Comparison of ENCODE assay signal across 22 cellular contexts in genomic region chr1:17976843-17977242, GRCh38.
DNase-seq lines count a peak whose midpoint lies in the region; ATAC-seq and TF ChIP-seq lines count a peak whose summit lies in the region.
"Had no signal": no experiment of that assay in that cellular context is flagged by ENCODE, and none has a peak within 500 bp of the region (broad histone marks: within the 10 kb centered on the region; RNA-seq: fewer than 3 reads in every experiment).

No MANE protein-coding gene starts in this region.

- H3K4me3 ChIP-seq in BLaER1 (no peak overlapping the region), GM23338 (no peak overlapping the region), choroid plexus epithelial cell (ENCODE audit: low read depth, low read length) (no peak overlapping the region), tibial nerve (no peak overlapping the region)
- H3K4me3 ChIP-seq: A549 had no signal

- H4K20me1 ChIP-seq in BLaER1: no peaks in the 10 kb centered on the region
- H4K20me1 ChIP-seq in GM23338 (replicated peaks; ENCODE audit: insufficient read depth): no peaks in the 10 kb centered on the region

- peaks cover 36% of the 10 kb centered on the region for H3K4me1 ChIP-seq in BLaER1
- peaks cover 4% of the 10 kb centered on the region; the same call in 1 of the 2 replicates for H3K4me1 ChIP-seq in GM23338 (ENCODE audit: insufficient read depth)
- H3K4me1 ChIP-seq in tibial nerve: no peaks in the 10 kb centered on the region
- H3K4me1 ChIP-seq: A549 had no signal

- no peaks in the 10 kb centered on the region for H3K27me3 ChIP-seq in BLaER1
- H3K27me3 ChIP-seq in GM23338 (ENCODE audit: insufficient read depth): no peaks in the 10 kb centered on the region
- H3K27me3 ChIP-seq in tibial nerve: no peaks in the 10 kb centered on the region

- no peak for TF ChIP-seq EP300 in tibial nerve (IDR thresholded peaks at IDR 0.05)

- peak overlapping the region; percentile 61; the same call in 1 of the 2 replicates for H2AFZ ChIP-seq in GM23338

- ATAC-seq in GM23338: peak; percentile 61
- no peak for ATAC-seq in HG03520 (IDR thresholded peaks at IDR 0.05; ENCODE audit: unreplicated experiment)
- ATAC-seq: A549 had no signal

- H3K9me2 ChIP-seq in GM23338 (ENCODE audit: insufficient read depth): no peaks in the 10 kb centered on the region

- TF ChIP-seq CTCF in GM23338 (conservative IDR thresholded peaks at IDR 0.05; ENCODE audit: low read depth in 2 of 2) (no peak), choroid plexus epithelial cell (conservative IDR thresholded peaks at IDR 0.05; ENCODE audit: low read depth, low read length) (no peak), progenitor cell of endocrine pancreas (IDR thresholded peaks at IDR 0.05; ENCODE audit: unreplicated experiment) (no peak), tibial nerve (IDR thresholded peaks at IDR 0.05) (no peak)

- H3K79me2 ChIP-seq in GM23338 (replicated peaks; ENCODE audit: insufficient read depth): no peaks in the 10 kb centered on the region

- H3K27me3 Mint-ChIP-seq in GM23338 (ENCODE audit: insufficient read depth, low read depth, poor library complexity) (peaks cover 4% of the 10 kb centered on the region), progenitor cell of endocrine pancreas (peaks cover 42% of the 10 kb centered on the region)
- H3K27me3 Mint-ChIP-seq: IgD-negative memory B cell had no signal

- no peaks in the 10 kb centered on the region; the same call in 2 of the 3 replicates for H3K36me3 Mint-ChIP-seq in GM23338 (ENCODE audit: low read depth)
- no peaks in the 10 kb centered on the region for H3K36me3 Mint-ChIP-seq in progenitor cell of endocrine pancreas (ENCODE audit: insufficient read depth)
- H3K36me3 Mint-ChIP-seq: CD14-positive monocyte; CD8-positive, alpha-beta memory T cell; IgD-negative memory B cell had no signal

- H3K27ac ChIP-seq in BLaER1: no peak overlapping the region; the same call in 1 of the 2 replicates
- no peak overlapping the region for H3K27ac ChIP-seq in GM23338 (ENCODE audit: low read depth)
- no peak overlapping the region for H3K27ac ChIP-seq in tibial nerve
- H3K27ac ChIP-seq: A549 had no signal

- no peaks in the 10 kb centered on the region; the same call in 2 of the 3 replicates for H3K9me3 Mint-ChIP-seq in GM23338
- H3K9me3 Mint-ChIP-seq in progenitor cell of endocrine pancreas (ENCODE audit: low read depth): no peaks in the 10 kb centered on the region
- H3K9me3 Mint-ChIP-seq: CD8-positive, alpha-beta memory T cell; IgD-negative memory B cell had no signal

- H3K36me3 ChIP-seq in BLaER1 (no peaks in the 10 kb centered on the region), GM23338 (ENCODE audit: insufficient read depth) (no peaks in the 10 kb centered on the region), tibial nerve (no peaks in the 10 kb centered on the region)

- TF ChIP-seq POLR2A in tibial nerve (IDR thresholded peaks at IDR 0.05): no peak

- H3K4me1 Mint-ChIP-seq in GM23338: peaks cover 9% of the 10 kb centered on the region
- no peaks in the 10 kb centered on the region for H3K4me1 Mint-ChIP-seq in progenitor cell of endocrine pancreas (ENCODE audit: low read depth)
- H3K4me1 Mint-ChIP-seq: CD14-positive monocyte; CD8-positive, alpha-beta memory T cell; IgD-negative memory B cell had no signal

- H3K9me3 ChIP-seq in BLaER1 (no peaks in the 10 kb centered on the region), tibial nerve (no peaks in the 10 kb centered on the region)
- H3K9me3 ChIP-seq: A549 had no signal

- peak; percentile 34 for DNase-seq in GM23338 (ENCODE audit: low spot score)
- DNase-seq in NCI-H2171 (lab: John Stamatoyannopoulos, UW): peak; percentile 38
- DNase-seq in choroid plexus epithelial cell (ENCODE audit: low read depth): peak; percentile 6
- DNase-seq in progenitor cell of endocrine pancreas (ENCODE audit: low spot score, unreplicated experiment): no peak
- DNase-seq in tibial nerve (ENCODE audit: low spot score in 2 of 2): no peak
- no peak for DNase-seq in AML-193 (lab: John Stamatoyannopoulos, UW)
- DNase-seq: CD8-positive, alpha-beta memory T cell; DMS153; DND-41; Karpas-422; NCI-H1092 treated with DMSO at 0.1 percent for 48 hours; NCI-H1436; NCI-H187; NCI-H2107; NCI-H226; NCI-H510A; T-helper 2 cell had no signal

- no peak overlapping the region for H3K9ac ChIP-seq in BLaER1

- H3K4me3 Mint-ChIP-seq in GM23338 (no peak overlapping the region), progenitor cell of endocrine pancreas (ENCODE audit: low read depth) (no peak overlapping the region)
- H3K4me3 Mint-ChIP-seq: CD14-positive monocyte; CD8-positive, alpha-beta memory T cell; IgD-negative memory B cell had no signal

- H3K27ac Mint-ChIP-seq in GM23338 (no peak overlapping the region), progenitor cell of endocrine pancreas (no peak overlapping the region)
- H3K27ac Mint-ChIP-seq: CD14-positive monocyte; CD8-positive, alpha-beta memory T cell; IgD-negative memory B cell had no signal

- peak overlapping the region; percentile 69 for H3K4me2 ChIP-seq in BLaER1
- no peak overlapping the region for H3K4me2 ChIP-seq in GM23338
- H3K4me2 ChIP-seq: A549 had no signal

- no peaks in the 10 kb centered on the region for H3F3A ChIP-seq in GM23338 (replicated peaks; ENCODE audit: low read depth)

TF ChIP-seq in GM23338, 12 proteins besides CTCF, POLR2A, EP300 and RAD21:
- TF ChIP-seq POLR2AphosphoS5 (IDR thresholded peaks at IDR 0.05; ENCODE audit: low read depth) (no peak), EZH2phosphoT487 (IDR thresholded peaks at IDR 0.05; ENCODE audit: unreplicated experiment) (no peak), STAT1 (IDR thresholded peaks at IDR 0.05; ENCODE audit: unreplicated experiment) (no peak), CREB1 (CRISPR knock-in tag; IDR thresholded peaks at IDR 0.05; ENCODE audit: low read depth) (no peak), REST (IDR thresholded peaks at IDR 0.05; ENCODE audit: unreplicated experiment) (no peak), JUNB (IDR thresholded peaks at IDR 0.05; ENCODE audit: unreplicated experiment) (no peak)

Comparison
In these comparisons a context has a peak if more than half of its experiments do, and no peak if none do; other contexts are left out.
1. DNase-seq: peak in GM23338 (single experiment), NCI-H2171 (single experiment) and choroid plexus epithelial cell (single experiment); none in progenitor cell of endocrine pancreas (single experiment), tibial nerve (0 of 2) and AML-193 (0 of 2).